In the genomic region with DNA sequence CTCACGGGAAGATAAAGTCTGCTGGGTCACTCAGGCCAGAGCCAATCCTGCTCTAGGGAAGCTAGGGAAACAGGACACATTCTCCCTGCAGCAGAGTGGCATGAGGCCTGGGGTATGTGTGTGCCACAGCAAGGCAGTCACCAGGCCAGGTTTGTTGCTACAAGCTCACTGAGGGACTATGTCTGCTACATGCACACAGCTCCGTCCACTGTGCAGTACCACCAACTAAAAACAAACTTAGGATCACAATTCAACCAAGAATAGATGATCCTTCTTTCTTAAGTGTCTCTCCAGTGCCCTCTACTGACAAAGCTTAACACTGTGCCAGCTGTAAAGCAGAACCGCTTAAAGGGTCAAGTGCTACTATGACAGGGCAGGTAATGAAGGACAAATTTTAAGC, we compare ENCODE assay signal across 10 cellular contexts.
DNase-seq lines count a peak whose midpoint lies in the region; ATAC-seq and TF ChIP-seq lines count a peak whose summit lies in the region.
"Had no signal": no experiment of that assay in that cellular context is flagged by ENCODE, and none has a peak within 500 bp of the region (broad histone marks: within the 10 kb centered on the region; RNA-seq: fewer than 3 reads in every experiment).

No MANE protein-coding gene starts in this region.

- H3K27me3 Mint-ChIP-seq in CD4-positive, alpha-beta memory T cell, result no peaks in the 10 kb centered on the region
- no peaks in the 10 kb centered on the region for H3K27me3 Mint-ChIP-seq in central memory CD8-positive, alpha-beta T cell
- peaks cover 0 to 5% of the 10 kb centered on the region in 2 donors for H3K27me3 Mint-ChIP-seq in natural killer cell treated with Interleukin-12 subunit alpha and Interleukin-12 subunit beta and Interleukin-15 and Interleukin-18, amount 100 ng/mL, for 72 hours

- no peak overlapping the region for H3K4me3 Mint-ChIP-seq in CD4-positive, alpha-beta memory T cell
- H3K4me3 Mint-ChIP-seq in central memory CD8-positive, alpha-beta T cell, result no peak overlapping the region
- H3K4me3 Mint-ChIP-seq in natural killer cell treated with Interleukin-12 subunit alpha and Interleukin-12 subunit beta and Interleukin-15 and Interleukin-18, amount 100 ng/mL, for 72 hours, result no peak overlapping the region

- TF ChIP-seq CTCF in stomach (IDR thresholded peaks at IDR 0.05), result peak in 2 of 7 experiments; percentile 10 to 23
- peak in 2 of 4 experiments; percentile 20 to 30 for TF ChIP-seq CTCF in gastroesophageal sphincter (IDR thresholded peaks at IDR 0.05)

- POLR2A ChIA-PET in CD4-positive, alpha-beta memory T cell (lab: Charles Lee; ENCODE audit: partially characterized antibody), result interaction anchor here (0.8 to 1.8 kb wide), 2 partner anchors 472 to 591 kb away, joined by 4 to 16 read pairs; no protein-coding TSS in a partner anchor

- peaks cover 0 to 2% (median 0%) of the 10 kb centered on the region in 8 donors for H3K9me3 Mint-ChIP-seq in CD4-positive, alpha-beta memory T cell
- no peaks in the 10 kb centered on the region for H3K9me3 Mint-ChIP-seq in central memory CD8-positive, alpha-beta T cell
- no peaks in the 10 kb centered on the region for H3K9me3 Mint-ChIP-seq in natural killer cell treated with Interleukin-12 subunit alpha and Interleukin-12 subunit beta and Interleukin-15 and Interleukin-18, amount 100 ng/mL, for 72 hours

- intact Hi-C loops in CD4-positive, alpha-beta memory T cell (cut with micrococcal nuclease), result loop anchor here (1.0 to 2.0 kb wide), 4 partner anchors 473 to 863 kb away; no protein-coding TSS in a partner anchor
- intact Hi-C loops in stomach (cut with DNase I; ENCODE audit: low total_unique reads), result no loop called here

- H3K27ac Mint-ChIP-seq in CD4-positive, alpha-beta memory T cell, result no peak overlapping the region
- H3K27ac Mint-ChIP-seq in central memory CD8-positive, alpha-beta T cell (ENCODE audit: low read depth), result no peak overlapping the region
- H3K27ac Mint-ChIP-seq in natural killer cell treated with Interleukin-12 subunit alpha and Interleukin-12 subunit beta and Interleukin-15 and Interleukin-18, amount 100 ng/mL, for 72 hours, result no peak overlapping the region

- no peak overlapping the region for H3K4me3 ChIP-seq in CD4-positive, alpha-beta memory T cell (ENCODE audit: low read length in 2 of 2)
- H3K4me3 ChIP-seq in stomach (no peak overlapping the region), gastroesophageal sphincter (no peak overlapping the region)
- H3K4me3 ChIP-seq: SJSA1 had no signal

- H3K27ac ChIP-seq in CD4-positive, alpha-beta memory T cell (ENCODE audit: low read depth, low read length), result no peak overlapping the region
- H3K27ac ChIP-seq in stomach (no peak overlapping the region), gastroesophageal sphincter (no peak overlapping the region)
- H3K27ac ChIP-seq: parathyroid adenoma, SJSA1 had no signal

- TF ChIP-seq POLR2A in stomach (IDR thresholded peaks at IDR 0.05) (no peak), gastroesophageal sphincter (IDR thresholded peaks at IDR 0.05) (no peak)

- peak; percentile 32 to 57 (median 50) for DNase-seq in CD4-positive, alpha-beta memory T cell
- DNase-seq in RPMI8226 (peak; percentile 68), stomach (no peak)
- DNase-seq in central memory CD8-positive, alpha-beta T cell (ENCODE audit: low spot score in 2 of 2), result peak in 1 of 2 donors; percentile 14
- DNase-seq in natural killer cell treated with Interleukin-12 subunit alpha and Interleukin-12 subunit beta and Interleukin-15 and Interleukin-18, amount 100 ng/mL, for 72 hours (ENCODE audit: low spot score), result no peak

- no peaks in the 10 kb centered on the region for H3K4me1 ChIP-seq in CD4-positive, alpha-beta memory T cell (ENCODE audit: insufficient read depth, low read length)
- H3K4me1 ChIP-seq in stomach, result peaks cover 0 to 16% (median 10%) of the 10 kb centered on the region in 4 donors
- H3K4me1 ChIP-seq in gastroesophageal sphincter, result peaks cover 0 to 11% (median 0%) of the 10 kb centered on the region in 3 donors
- H3K4me1 ChIP-seq: parathyroid adenoma, SJSA1 had no signal

- H3K9me3 ChIP-seq in CD4-positive, alpha-beta memory T cell (ENCODE audit: control insufficient read depth in 1 of 2, low read length in 2 of 2), result no peaks in the 10 kb centered on the region
- peaks cover 0 to 6% (median 0%) of the 10 kb centered on the region in 4 donors for H3K9me3 ChIP-seq in stomach
- no peaks in the 10 kb centered on the region for H3K9me3 ChIP-seq in gastroesophageal sphincter

- TF ChIP-seq EP300 in stomach (IDR thresholded peaks at IDR 0.05) (no peak), gastroesophageal sphincter (IDR thresholded peaks at IDR 0.05) (no peak)

- H3K27me3 ChIP-seq in CD4-positive, alpha-beta memory T cell (ENCODE audit: insufficient read depth, low read length), result no peaks in the 10 kb centered on the region
- H3K27me3 ChIP-seq in stomach (no peaks in the 10 kb centered on the region), gastroesophageal sphincter (no peaks in the 10 kb centered on the region)
- H3K27me3 ChIP-seq: SJSA1 had no signal

- H3K4me1 Mint-ChIP-seq in CD4-positive, alpha-beta memory T cell, result peaks cover 0 to 2% (median 0%) of the 10 kb centered on the region in 4 donors
- H3K4me1 Mint-ChIP-seq in central memory CD8-positive, alpha-beta T cell, result no peaks in the 10 kb centered on the region
- no peaks in the 10 kb centered on the region for H3K4me1 Mint-ChIP-seq in natural killer cell treated with Interleukin-12 subunit alpha and Interleukin-12 subunit beta and Interleukin-15 and Interleukin-18, amount 100 ng/mL, for 72 hours (ENCODE audit: low read depth in 2 of 2)

- CTCF ChIA-PET in CD4-positive, alpha-beta memory T cell (lab: Charles Lee; ENCODE audit: partially characterized antibody), result interaction anchor here (0.6 to 4.6 kb wide), 26 partner anchors 9 to 789 kb away, joined by 3 to 92 read pairs (median 4); a partner anchor contains a TSS

- peak; percentile 58 for ATAC-seq in GM19025 (IDR thresholded peaks at IDR 0.05; ENCODE audit: low read depth, unreplicated experiment)
- ATAC-seq in HG03378 (IDR thresholded peaks at IDR 0.05; ENCODE audit: unreplicated experiment), result peak; percentile 85
- peak; percentile 43 for ATAC-seq in central memory CD8-positive, alpha-beta T cell (replicated peaks; ENCODE audit: extremely low read depth, poor library complexity, severe bottlenecking)
- ATAC-seq in natural killer cell treated with Interleukin-12 subunit alpha and Interleukin-12 subunit beta and Interleukin-15 and Interleukin-18, amount 100 ng/mL, for 72 hours, result peak; percentile 61 to 63
- no peak for ATAC-seq in gastroesophageal sphincter

- 89 to 95% (median 92%) methylated on average over 3 of the region's 3 CpGs for WGBS in stomach, 5 donors
- WGBS in gastroesophageal sphincter (ENCODE audit: low coverage in 1 of 2), 2 donors, result 87 to 96% methylated on average over 3 of the region's 3 CpGs

- H3K36me3 Mint-ChIP-seq in CD4-positive, alpha-beta memory T cell, result no peaks in the 10 kb centered on the region
- H3K36me3 Mint-ChIP-seq in central memory CD8-positive, alpha-beta T cell (ENCODE audit: insufficient read depth), result no peaks in the 10 kb centered on the region
- no peaks in the 10 kb centered on the region for H3K36me3 Mint-ChIP-seq in natural killer cell treated with Interleukin-12 subunit alpha and Interleukin-12 subunit beta and Interleukin-15 and Interleukin-18, amount 100 ng/mL, for 72 hours

- H3K36me3 ChIP-seq in CD4-positive, alpha-beta memory T cell (ENCODE audit: insufficient read depth, low read length), result no peaks in the 10 kb centered on the region
- H3K36me3 ChIP-seq in stomach (no peaks in the 10 kb centered on the region), gastroesophageal sphincter (no peaks in the 10 kb centered on the region)
- H3K36me3 ChIP-seq: SJSA1 had no signal

Comparison
In these comparisons a context has a peak if more than half of its experiments do, and no peak if none do; other contexts are left out.
1. DNase-seq: peak in CD4-positive, alpha-beta memory T cell (5 of 5) and RPMI8226 (single experiment); none in natural killer cell treated with Interleukin-12 subunit alpha and Interleukin-12 subunit beta and Interleukin-15 and Interleukin-18, amount 100 ng/mL, for 72 hours (single experiment) and stomach (single experiment).